ENCODE assay signal across 15 cellular contexts in the genomic region with DNA sequence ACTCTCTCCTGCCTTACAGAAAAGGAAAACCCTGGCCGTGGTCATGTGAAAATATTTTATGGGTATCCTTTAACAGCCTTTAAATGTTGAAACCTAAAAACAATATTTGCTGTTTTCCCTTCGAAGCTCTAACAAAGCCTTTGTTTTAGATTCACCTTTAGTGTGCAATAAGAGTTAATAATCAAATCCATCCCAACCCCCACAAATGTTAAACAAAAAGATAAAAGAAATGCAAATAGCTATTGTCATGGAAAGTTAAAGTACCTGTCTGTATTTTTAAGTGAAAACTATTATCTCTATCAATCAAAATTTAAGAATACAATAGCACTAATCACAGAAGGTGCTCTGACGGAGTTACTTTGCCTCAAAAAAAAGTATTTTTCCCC.
DNase-seq lines count a peak whose midpoint lies in the region; ATAC-seq and TF ChIP-seq lines count a peak whose summit lies in the region.
"Had no signal": no experiment of that assay in that cellular context is flagged by ENCODE, and none has a peak within 500 bp of the region (broad histone marks: within the 10 kb centered on the region; RNA-seq: fewer than 3 reads in every experiment).

No MANE protein-coding gene starts in this region.

- BruUV-seq in Caco-2 (replicated peaks; lab: Mats Ljungman, UMichigan) = no TSS peak

- POLR2A ChIA-PET in Caco-2 (lab: Charles Lee) = interaction anchor here (1.0 kb wide), 1 partner anchor 59 kb away, joined by 10 read pairs; no protein-coding TSS in a partner anchor

- no peaks in the 10 kb centered on the region for H3K27me3 ChIP-seq in Caco-2 (replicated peaks; ENCODE audit: control insufficient read depth, insufficient read depth, low read length)
- no peaks in the 10 kb centered on the region for H3K27me3 ChIP-seq in NT2/D1 (ENCODE audit: insufficient read depth, insufficient read length)
- H3K27me3 ChIP-seq in effector memory CD4-positive, alpha-beta T cell (replicated peaks; ENCODE audit: control insufficient read depth, insufficient read depth, low read length, poor library complexity, severe bottlenecking) = no peaks in the 10 kb centered on the region
- H3K27me3 ChIP-seq in uterus = no peaks in the 10 kb centered on the region

- H3K9me3 ChIP-seq in Caco-2 (no peaks in the 10 kb centered on the region), NT2/D1 (ENCODE audit: insufficient read depth, low read length) (no peaks in the 10 kb centered on the region), uterus (no peaks in the 10 kb centered on the region)
- H3K9me3 ChIP-seq in effector memory CD4-positive, alpha-beta T cell (ENCODE audit: control insufficient read depth, low read length) = no peaks in the 10 kb centered on the region

- H3K4me3 Mint-ChIP-seq in Caco-2 (ENCODE audit: unreplicated experiment) (peak overlapping the region; percentile 93), nephron progenitor cell (peak overlapping the region; percentile 87)

- peak overlapping the region; percentile 47 for H3K4me3 ChIP-seq in Caco-2 (ENCODE audit: low read depth, low read length)
- H3K4me3 ChIP-seq in NT2/D1 (ENCODE audit: insufficient read length, low read depth) = peak overlapping the region; percentile 64
- peak overlapping the region; percentile 44 for H3K4me3 ChIP-seq in effector memory CD4-positive, alpha-beta T cell (ENCODE audit: insufficient read depth, low read depth, low read length, poor library complexity, severe bottlenecking)
- no peak overlapping the region for H3K4me3 ChIP-seq in uterus

- H3K36me3 ChIP-seq in Caco-2 (ENCODE audit: control insufficient read depth, insufficient read depth, low read length) (no peaks in the 10 kb centered on the region), NT2/D1 (ENCODE audit: insufficient read depth, insufficient read length, low read length) (peaks cover under 1% of the 10 kb centered on the region), uterus (no peaks in the 10 kb centered on the region)
- H3K36me3 ChIP-seq in effector memory CD4-positive, alpha-beta T cell (ENCODE audit: control insufficient read depth, insufficient read depth, low read length) = no peaks in the 10 kb centered on the region

- no peak for TF ChIP-seq POLR2A in uterus (IDR thresholded peaks at IDR 0.05)

- intact Hi-C loops in Caco-2 (cut with micrococcal nuclease; ENCODE audit: unreplicated experiment) (loop anchor here (1.0 to 5.0 kb wide), 6 partner anchors 49 to 297 kb away; no protein-coding TSS in a partner anchor), uterus (cut with DNase I; ENCODE audit: low total_unique reads) (no loop called here)

- peak overlapping the region; percentile 65 for H3K9ac ChIP-seq in NT2/D1 (ENCODE audit: insufficient read length, low read depth)

- CTCF ChIA-PET in Caco-2 (lab: Charles Lee) = interaction anchor here (0.6 to 1.7 kb wide), 2 partner anchors 82 to 349 kb away, joined by 4 read pairs; no protein-coding TSS in a partner anchor

- H3K36me3 Mint-ChIP-seq in Caco-2 (ENCODE audit: insufficient read depth, unreplicated experiment) (peaks cover 5% of the 10 kb centered on the region), nephron progenitor cell (ENCODE audit: low read depth) (peaks cover 5% of the 10 kb centered on the region)

- H3K27me3 Mint-ChIP-seq in Caco-2 (ENCODE audit: insufficient read depth, unreplicated experiment) (no peaks in the 10 kb centered on the region), nephron progenitor cell (ENCODE audit: low read depth, poor library complexity) (peaks cover 3% of the 10 kb centered on the region)

- no peak overlapping the region for H3K27ac ChIP-seq in effector memory CD4-positive, alpha-beta T cell (ENCODE audit: insufficient read depth, low read length, poor library complexity, severe bottlenecking)
- no peak overlapping the region for H3K27ac ChIP-seq in uterus
- H3K27ac ChIP-seq: HL-60 had no signal

- H3K4me1 Mint-ChIP-seq in Caco-2 (ENCODE audit: low read depth, unreplicated experiment) (peaks cover 36% of the 10 kb centered on the region), nephron progenitor cell (peaks cover 97% of the 10 kb centered on the region)

- H3K4me1 ChIP-seq in Caco-2 = peaks cover 26% of the 10 kb centered on the region
- H3K4me1 ChIP-seq in NT2/D1 (ENCODE audit: insufficient read depth, insufficient read length) = peaks cover 2% of the 10 kb centered on the region
- peaks cover 22% of the 10 kb centered on the region for H3K4me1 ChIP-seq in effector memory CD4-positive, alpha-beta T cell (ENCODE audit: control insufficient read depth, insufficient read depth, low read length, poor library complexity, severe bottlenecking)
- H3K4me1 ChIP-seq in uterus = no peaks in the 10 kb centered on the region

- TF ChIP-seq CTCF in Caco-2 (IDR thresholded peaks at IDR 0.05; ENCODE audit: insufficient read depth in 1 of 2, low read depth in 1 of 2, low read length in 1 of 2, severe bottlenecking in 1 of 2, unreplicated experiment in 1 of 2) (no peak), nephron progenitor cell (IDR thresholded peaks at IDR 0.05) (no peak), uterus (IDR thresholded peaks at IDR 0.05) (no peak)

- DNase-seq in Caco-2 (peak in 1 of 2 experiments; percentile 7), NT2/D1 (ENCODE audit: low read depth, low spot score) (no peak), nephron progenitor cell (no peak), H4 (ENCODE audit: low spot score) (no peak), uterus (no peak)
- no peak for DNase-seq in effector memory CD4-positive, alpha-beta T cell
- no peak for DNase-seq in activated CD4-positive, CD25-positive, alpha-beta regulatory T cell treated with anti-CD3 and anti-CD28 coated beads, Interleukin-2, amount 50 U/mL, for 72 hours
- DNase-seq: activated CD8-positive, alpha-beta memory T cell treated with anti-CD3 and anti-CD28 coated beads for 24 hours; DMS153; HFFc6; islet precursor cell; NCI-H1694 treated with DMSO at 0.1 percent for 48 hours; RPMI8226 had no signal

- H3K27ac Mint-ChIP-seq in Caco-2 (ENCODE audit: unreplicated experiment) (peak overlapping the region; percentile 91), nephron progenitor cell (no peak overlapping the region)

- H3K9me3 Mint-ChIP-seq in Caco-2 (ENCODE audit: unreplicated experiment) = no peaks in the 10 kb centered on the region
- H3K9me3 Mint-ChIP-seq in nephron progenitor cell = no peaks in the 10 kb centered on the region
- H3K9me3 Mint-ChIP-seq: HFFc6 had no signal

- ATAC-seq in HG03196 (IDR thresholded peaks at IDR 0.05; ENCODE audit: unreplicated experiment) = no peak

Comparison
In these comparisons a context has a peak if more than half of its experiments do, and no peak if none do; other contexts are left out.
1. H3K4me3 ChIP-seq: peak in Caco-2 (single experiment), NT2/D1 (single experiment) and effector memory CD4-positive, alpha-beta T cell (single experiment); none in uterus (0 of 2).